Comparison of ENCODE assay signal across 16 cellular contexts in the genomic region with DNA sequence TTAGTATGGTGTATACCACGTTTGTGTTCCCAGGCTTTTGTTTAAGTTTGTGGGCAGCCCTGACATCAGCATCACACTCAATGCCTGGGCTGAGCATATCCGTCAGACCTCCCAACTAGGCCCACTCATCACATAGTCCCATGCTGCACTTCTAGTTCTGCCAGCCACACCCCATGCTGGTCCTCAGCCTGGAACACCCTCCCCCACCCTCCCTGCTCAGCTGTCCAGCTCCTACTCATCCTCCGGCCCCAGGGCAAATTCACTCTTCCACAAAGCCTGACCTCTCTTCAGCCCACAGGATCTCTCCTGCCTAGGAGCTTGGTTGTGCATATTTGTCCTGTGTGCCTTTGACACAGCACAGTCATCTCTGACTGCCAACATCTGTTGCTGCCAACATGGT. TPM values are rescaled to one million over a fixed set of nuclear protein-coding genes. Genes with fewer than 3 reads are reported as not detected.
DNase-seq lines count a peak whose midpoint lies in the region; ATAC-seq and TF ChIP-seq lines count a peak whose summit lies in the region.
"Had no signal": no experiment of that assay in that cellular context is flagged by ENCODE, and none has a peak within 500 bp of the region (broad histone marks: within the 10 kb centered on the region; RNA-seq: fewer than 3 reads in every experiment).

No MANE protein-coding gene starts in this region.

- TF ChIP-seq CTCF in astrocyte of the spinal cord (IDR thresholded peaks at IDR 0.05; ENCODE audit: low read depth, low read length) (no peak), GM13977 (IDR thresholded peaks at IDR 0.05; ENCODE audit: extremely low read depth, insufficient read depth, missing control alignments) (no peak)

- in situ Hi-C loops in astrocyte of the spinal cord (cut with HindIII; ENCODE audit: low sequenced_read_pairs) (no loop called here), GM13977 (cut with MboI; ENCODE audit: low pct_unique_long_range_greater_than_20kb, low sequenced_read_pairs, unreplicated experiment) (loop anchor here (25.0 kb wide), 1 partner anchor 433 kb away; the partner anchor contains the start of gene ASB8)

- no peaks in the 10 kb centered on the region for H3K9me3 Mint-ChIP-seq in stimulated activated naive B cell treated with anti-CD40 and anti-IgM and Interleukin-4, amounts not matched to agents 10 μg/mL and 1 μg/mL and 100 μg/mL, for 72 hours

- H3K4me3 ChIP-seq in astrocyte of the spinal cord (ENCODE audit: low read depth, low read length): no peak overlapping the region
- H3K4me3 ChIP-seq: adrenal gland had no signal

- DNase-seq in NCI-H146 (lab: John Stamatoyannopoulos, UW) (peak; percentile 49), NCI-H146 treated with DMSO at 0.1 percent for 48 hours (lab: John Stamatoyannopoulos, UW; ENCODE audit: unreplicated experiment) (no peak), astrocyte of the spinal cord (ENCODE audit: low read depth, low spot score) (peak; percentile 15), left cardiac atrium (peak; percentile 20), GM13977 (ENCODE audit: low spot score) (no peak), OCI-M1 (lab: John Stamatoyannopoulos, UW) (no peak)
- no peak for DNase-seq in stimulated activated naive B cell treated with anti-CD40 and anti-IgM and Interleukin-4, amounts not matched to agents 10 μg/mL and 1 μg/mL and 100 μg/mL, for 72 hours
- no peak for DNase-seq in activated CD4-positive, CD25-positive, alpha-beta regulatory T cell (lab: John Stamatoyannopoulos, UW)
- DNase-seq: activated CD4-positive, alpha-beta T cell treated with anti-CD3 and anti-CD28 coated beads, Interleukin-2, amount 50 U/mL, for 1 hour; activated T-cell treated with anti-CD3 and anti-CD28 coated beads, Interleukin-2, amount 50 U/mL, for 48 hours; adrenal gland; kidney glomerular epithelial cell; NCI-H2171; substantia nigra had no signal

- H3K4me1 Mint-ChIP-seq in stimulated activated naive B cell treated with anti-CD40 and anti-IgM and Interleukin-4, amounts not matched to agents 10 μg/mL and 1 μg/mL and 100 μg/mL, for 72 hours: peaks cover 32 to 36% of the 10 kb centered on the region in 2 donors

- no peak overlapping the region for H3K4me3 Mint-ChIP-seq in stimulated activated naive B cell treated with anti-CD40 and anti-IgM and Interleukin-4, amounts not matched to agents 10 μg/mL and 1 μg/mL and 100 μg/mL, for 72 hours

- peaks cover 22 to 36% of the 10 kb centered on the region in 2 donors for H3K36me3 Mint-ChIP-seq in stimulated activated naive B cell treated with anti-CD40 and anti-IgM and Interleukin-4, amounts not matched to agents 10 μg/mL and 1 μg/mL and 100 μg/mL, for 72 hours

- ATAC-seq in left cardiac atrium: peak in 1 of 2 donors; percentile 29
- no peak for ATAC-seq in stimulated activated naive B cell treated with anti-CD40 and anti-IgM and Interleukin-4, amounts not matched to agents 10 μg/mL and 1 μg/mL and 100 μg/mL, for 72 hours (replicated peaks)

- H3K27ac Mint-ChIP-seq in stimulated activated naive B cell treated with anti-CD40 and anti-IgM and Interleukin-4, amounts not matched to agents 10 μg/mL and 1 μg/mL and 100 μg/mL, for 72 hours: peak overlapping the region; percentile 38
- H3K27ac Mint-ChIP-seq: progenitor cell of endocrine pancreas had no signal

- intact Hi-C loops in left cardiac atrium (cut with DNase I): no loop called here

- H3K27me3 Mint-ChIP-seq in stimulated activated naive B cell treated with anti-CD40 and anti-IgM and Interleukin-4, amounts not matched to agents 10 μg/mL and 1 μg/mL and 100 μg/mL, for 72 hours: no peaks in the 10 kb centered on the region

RNA-seq across cellular contexts. Expression of gene ENDOU, which starts 3.9 kb away (rescaled TPM):
- total RNA-seq in left cardiac atrium: under 1 TPM; 0.62 to 0.68 TPM
- total RNA-seq: chondrocyte, progenitor cell of endocrine pancreas had no signal

RNA-seq across cellular contexts. Expression of gene RPAP3, which starts 23.4 kb away (rescaled TPM):
- 10 to 100 TPM; 22.7 to 22.8 TPM for total RNA-seq in left cardiac atrium

RNA-seq across cellular contexts. Expression of gene RAPGEF3, which starts 29.4 kb away (rescaled TPM):
- total RNA-seq in left cardiac atrium: 10 to 100 TPM; 27.3 to 35.9 TPM

RNA-seq across cellular contexts. Expression of gene SLC48A1, which starts 43.8 kb away (rescaled TPM):
- total RNA-seq in left cardiac atrium: 10 to 100 TPM; 22.1 to 28.9 TPM

Comparison
In these comparisons a context has a peak if more than half of its experiments do, and no peak if none do; other contexts are left out.
1. DNase-seq: peak in NCI-H146 (single experiment), astrocyte of the spinal cord (single experiment) and left cardiac atrium (single experiment); none in NCI-H146 treated with DMSO at 0.1 percent for 48 hours (single experiment), stimulated activated naive B cell treated with anti-CD40 and anti-IgM and Interleukin-4, amounts not matched to agents 10 μg/mL and 1 μg/mL and 100 μg/mL, for 72 hours (single experiment), GM13977 (single experiment), OCI-M1 (single experiment) and activated CD4-positive, CD25-positive, alpha-beta regulatory T cell (0 of 4).